Comparison of ENCODE assay signal across 1 cellular context in genomic region chr5:79546782-79547428, GRCh38.
TF ChIP-seq lines count a peak whose summit lies in the region.

No MANE protein-coding gene starts in this region.

TF ChIP-seq in HepG2, 621 proteins besides CTCF, POLR2A, EP300 and RAD21 (continued from another document and continues in another):
- TF ChIP-seq ZNF646 (CRISPR knock-in tag; IDR thresholded peaks at IDR 0.05): peak; percentile 18; the same call in 1 of the 2 replicates
- TF ChIP-seq POGZ (CRISPR knock-in tag; IDR thresholded peaks at IDR 0.05): peak; percentile 46; the same call in 1 of the 2 replicates
- TF ChIP-seq PPARG (CRISPR knock-in tag; conservative IDR thresholded peaks at IDR 0.05): peak; percentile 92
- TF ChIP-seq NR2F1 (CRISPR knock-in tag; IDR thresholded peaks at IDR 0.05): peak; percentile 57 to 69; a peak in 3 of 4 replicates
- TF ChIP-seq FOXK1 (CRISPR knock-in tag; IDR thresholded peaks at IDR 0.05; ENCODE audit: borderline replicate concordance, low read depth): peak; percentile 88; the same call in 1 of the 2 replicates
- TF ChIP-seq SNAI1 (CRISPR knock-in tag; IDR thresholded peaks at IDR 0.05; ENCODE audit: borderline replicate concordance): no peak
- no peak for TF ChIP-seq CREBL2 (CRISPR knock-in tag; IDR thresholded peaks at IDR 0.05; ENCODE audit: borderline replicate concordance)
- 0 out of 2 replicates have a peak, but pooled peaks have one; percentile 14 for TF ChIP-seq ZSCAN25 (CRISPR knock-in tag; IDR thresholded peaks at IDR 0.05)
- 0 out of 2 replicates have a peak, but pooled peaks have one; percentile 18 for TF ChIP-seq ZNF335 (CRISPR knock-in tag; IDR thresholded peaks at IDR 0.05)
- TF ChIP-seq THRA (CRISPR knock-in tag; IDR thresholded peaks at IDR 0.05; ENCODE audit: borderline replicate concordance): no peak
- no peak for TF ChIP-seq NFKB2 (CRISPR knock-in tag; IDR thresholded peaks at IDR 0.05; ENCODE audit: borderline replicate concordance)
- TF ChIP-seq ZNF503 (CRISPR knock-in tag; IDR thresholded peaks at IDR 0.05): 0 out of 2 replicates have a peak, but pooled peaks have one; percentile 39
- TF ChIP-seq NAIF1 (CRISPR knock-in tag; IDR thresholded peaks at IDR 0.05; ENCODE audit: borderline replicate concordance): no peak
- no peak for TF ChIP-seq ZNF550 (CRISPR knock-in tag; IDR thresholded peaks at IDR 0.05; ENCODE audit: borderline replicate concordance)
- TF ChIP-seq NR2F6 (IDR thresholded peaks at IDR 0.05): peak; percentile 83
- TF ChIP-seq NR2F6 (CRISPR knock-in tag; IDR thresholded peaks at IDR 0.05): peak; percentile 76; the same call in 1 of the 2 replicates
- peak; percentile 60 for TF ChIP-seq NR2F2 (IDR thresholded peaks at IDR 0.05; ENCODE audit: borderline replicate concordance, low read depth)
- TF ChIP-seq ZNF569 (CRISPR knock-in tag; IDR thresholded peaks at IDR 0.05; ENCODE audit: borderline replicate concordance): no peak
- no peak for TF ChIP-seq PAF1 (CRISPR knock-in tag; IDR thresholded peaks at IDR 0.05)
- TF ChIP-seq ONECUT2 (CRISPR knock-in tag; IDR thresholded peaks at IDR 0.05): no peak
- no peak for TF ChIP-seq ZNF737 (CRISPR knock-in tag; IDR thresholded peaks at IDR 0.05; ENCODE audit: borderline replicate concordance)
- no peak for TF ChIP-seq ZBTB1 (CRISPR knock-in tag; IDR thresholded peaks at IDR 0.05; ENCODE audit: borderline replicate concordance)
- TF ChIP-seq CBFB (CRISPR knock-in tag; IDR thresholded peaks at IDR 0.05): no peak
- TF ChIP-seq REL (CRISPR knock-in tag; conservative IDR thresholded peaks at IDR 0.05): no peak
- TF ChIP-seq FOSL2 (CRISPR knock-in tag; IDR thresholded peaks at IDR 0.05): 0 out of 2 replicates have a peak, but pooled peaks have one; percentile 27
- peak; percentile 17; the same call in 1 of the 2 replicates for TF ChIP-seq TARDBP (CRISPR knock-in tag; IDR thresholded peaks at IDR 0.05)
- 0 out of 2 replicates have a peak, but pooled peaks have one; percentile 23 for TF ChIP-seq IRF2 (CRISPR knock-in tag; IDR thresholded peaks at IDR 0.05)
- peak; percentile 65 for TF ChIP-seq RARA (CRISPR knock-in tag; IDR thresholded peaks at IDR 0.05)
- TF ChIP-seq SETDB1 (CRISPR knock-in tag; IDR thresholded peaks at IDR 0.05; ENCODE audit: borderline replicate concordance): no peak
- TF ChIP-seq ZNF343 (CRISPR knock-in tag; IDR thresholded peaks at IDR 0.05): no peak
- 0 out of 2 replicates have a peak, but pooled peaks have one; percentile 28 for TF ChIP-seq ISL2 (CRISPR knock-in tag; IDR thresholded peaks at IDR 0.05)
- TF ChIP-seq NFIB (CRISPR knock-in tag; IDR thresholded peaks at IDR 0.05; ENCODE audit: borderline replicate concordance): no peak
- TF ChIP-seq ZNF672 (CRISPR knock-in tag; IDR thresholded peaks at IDR 0.05): no peak
- no peak for TF ChIP-seq HOXA3 (CRISPR knock-in tag; IDR thresholded peaks at IDR 0.05)
- peak; percentile 41; the same call in 1 of the 2 replicates for TF ChIP-seq HNF4G (IDR thresholded peaks at IDR 0.05; ENCODE audit: borderline replicate concordance, low read depth, low read length)
- TF ChIP-seq HNF4G (CRISPR knock-in tag; IDR thresholded peaks at IDR 0.05; ENCODE audit: borderline replicate concordance, low read depth): no peak
- TF ChIP-seq FOXP1 (IDR thresholded peaks at IDR 0.05): no peak
- peak; percentile 79 for TF ChIP-seq FOXP1 (CRISPR knock-in tag; IDR thresholded peaks at IDR 0.05)
- no peak for TF ChIP-seq HMGXB4 (CRISPR knock-in tag; IDR thresholded peaks at IDR 0.05; ENCODE audit: borderline replicate concordance in 1 of 2, low read depth in 1 of 2)
- TF ChIP-seq ZNF605 (CRISPR knock-in tag; IDR thresholded peaks at IDR 0.05): no peak
- TF ChIP-seq KDM3A (CRISPR knock-in tag; IDR thresholded peaks at IDR 0.05; ENCODE audit: low read depth): no peak
- no peak for TF ChIP-seq PAWR (CRISPR knock-in tag; IDR thresholded peaks at IDR 0.05; ENCODE audit: borderline replicate concordance)
- TF ChIP-seq FOXP4 (CRISPR knock-in tag; IDR thresholded peaks at IDR 0.05): peak; percentile 89
- no peak for TF ChIP-seq GATA4 (IDR thresholded peaks at IDR 0.05; ENCODE audit: borderline replicate concordance, low read depth)
- no peak for TF ChIP-seq KMT2A (CRISPR knock-in tag; IDR thresholded peaks at IDR 0.05)
- TF ChIP-seq FOXJ3 (CRISPR knock-in tag; IDR thresholded peaks at IDR 0.05; ENCODE audit: borderline replicate concordance): peak; percentile 86; the same call in 1 of the 2 replicates
- TF ChIP-seq ZNF770 (CRISPR knock-in tag; IDR thresholded peaks at IDR 0.05): no peak
- TF ChIP-seq AGO1 (IDR thresholded peaks at IDR 0.05; ENCODE audit: low read depth, low read length, poor library complexity, severe bottlenecking): no peak
- peak; percentile 7; the same call in 1 of the 2 replicates for TF ChIP-seq ZNF607 (CRISPR knock-in tag; IDR thresholded peaks at IDR 0.05; ENCODE audit: borderline replicate concordance)
- peak; percentile 82 for TF ChIP-seq CEBPB (IDR thresholded peaks at IDR 0.05; ENCODE audit: borderline replicate concordance, low read depth, low read length)
- TF ChIP-seq ATF4 (CRISPR knock-in tag; IDR thresholded peaks at IDR 0.05): peak in 1 of 2 experiments; percentile 50; a peak in 2 of 4 replicates
- no peak for TF ChIP-seq ARNTL (CRISPR knock-in tag; IDR thresholded peaks at IDR 0.05)
